ENCODE assay signal across 13 cellular contexts in genomic region chr9:129894106-129894823, GRCh38. TPM values are rescaled to one million over a fixed set of nuclear protein-coding genes. Genes with fewer than 3 reads are reported as not detected.
DNase-seq lines count a peak whose midpoint lies in the region; ATAC-seq and TF ChIP-seq lines count a peak whose summit lies in the region.
"Had no signal": no experiment of that assay in that cellular context is flagged by ENCODE, and none has a peak within 500 bp of the region (broad histone marks: within the 10 kb centered on the region; RNA-seq: fewer than 3 reads in every experiment).

No MANE protein-coding gene starts in this region.

- H3K36me3 Mint-ChIP-seq in activated naive CD4-positive, alpha-beta T cell treated with anti-CD3 and anti-CD28 coated beads, Interleukin-2, amount 50 U/mL, for 24 hours = peaks cover 41% of the 10 kb centered on the region
- H3K36me3 Mint-ChIP-seq in natural killer cell = peaks cover 14% of the 10 kb centered on the region

- H3K27me3 ChIP-seq in DND-41 (ENCODE audit: insufficient read depth, low read length, poor library complexity) = no peaks in the 10 kb centered on the region
- H3K27me3 ChIP-seq: breast epithelium, SJSA1 had no signal

- peaks cover 84% of the 10 kb centered on the region for H3K4me1 Mint-ChIP-seq in activated naive CD4-positive, alpha-beta T cell treated with anti-CD3 and anti-CD28 coated beads, Interleukin-2, amount 50 U/mL, for 24 hours
- peaks cover 52 to 81% of the 10 kb centered on the region in 2 donors for H3K4me1 Mint-ChIP-seq in natural killer cell

- peak overlapping the region; percentile 88 for H3K27ac Mint-ChIP-seq in activated naive CD4-positive, alpha-beta T cell treated with anti-CD3 and anti-CD28 coated beads, Interleukin-2, amount 50 U/mL, for 24 hours
- H3K27ac Mint-ChIP-seq in natural killer cell = peak overlapping the region; percentile 69 to 99

- peaks cover 46% of the 10 kb centered on the region for H3K36me3 ChIP-seq in DND-41 (ENCODE audit: insufficient read depth, low read length)
- H3K36me3 ChIP-seq: breast epithelium had no signal

- no peaks in the 10 kb centered on the region for H3K9me3 ChIP-seq in DND-41 (ENCODE audit: insufficient read depth, low read length, severe bottlenecking)
- H3K9me3 ChIP-seq: breast epithelium, SJSA1 had no signal

- H4K20me1 ChIP-seq in DND-41 (ENCODE audit: insufficient read depth, low read length) = no peaks in the 10 kb centered on the region

- no peaks in the 10 kb centered on the region for H3K9me3 Mint-ChIP-seq in activated naive CD4-positive, alpha-beta T cell treated with anti-CD3 and anti-CD28 coated beads, Interleukin-2, amount 50 U/mL, for 24 hours
- H3K9me3 Mint-ChIP-seq in natural killer cell = no peaks in the 10 kb centered on the region

- DNase-seq in DND-41 (peak; percentile 91), NCI-H526 treated with DMSO at 0.1 percent for 48 hours (lab: John Stamatoyannopoulos, UW) (peak; percentile 45), natural killer cell (no peak), medulla oblongata (ENCODE audit: extremely low spot score) (no peak)
- no peak for DNase-seq in NK-92 treated with Interleukin-12 subunit alpha and Interleukin-12 subunit beta, amount 100 ng/mL, for 24 hours (lab: John Stamatoyannopoulos, UW)
- DNase-seq: COR-L47, NCI-H446 had no signal

- no peak for TF ChIP-seq CTCF in DND-41 (IDR thresholded peaks at IDR 0.05; ENCODE audit: borderline replicate concordance, extremely low read depth, low read length, poor library complexity, severe bottlenecking)
- TF ChIP-seq CTCF in natural killer cell (IDR thresholded peaks at IDR 0.05) = no peak

- H3K27ac ChIP-seq in DND-41 (ENCODE audit: low read length) = peak overlapping the region; percentile 97
- H3K27ac ChIP-seq: breast epithelium, SJSA1 had no signal

- H3K4me1 ChIP-seq in DND-41 (ENCODE audit: insufficient read depth, low read length) = peaks cover 99% of the 10 kb centered on the region
- H3K4me1 ChIP-seq: breast epithelium had no signal

- H3K4me2 ChIP-seq in DND-41 (ENCODE audit: insufficient read depth, low read length) = peak overlapping the region; percentile 52

- H3K9ac ChIP-seq in DND-41 (ENCODE audit: low read depth, low read length) = peak overlapping the region; percentile 76

- no peak overlapping the region for H2AFZ ChIP-seq in DND-41 (ENCODE audit: low read depth, low read length)

- no peaks in the 10 kb centered on the region for H3K27me3 Mint-ChIP-seq in activated naive CD4-positive, alpha-beta T cell treated with anti-CD3 and anti-CD28 coated beads, Interleukin-2, amount 50 U/mL, for 24 hours
- no peaks in the 10 kb centered on the region for H3K27me3 Mint-ChIP-seq in natural killer cell (ENCODE audit: low read depth in 2 of 2)

- H3K79me2 ChIP-seq in DND-41 (ENCODE audit: insufficient read depth, low read length) = peaks cover 37% of the 10 kb centered on the region

- peak overlapping the region; percentile 66 for H3K4me3 Mint-ChIP-seq in activated naive CD4-positive, alpha-beta T cell treated with anti-CD3 and anti-CD28 coated beads, Interleukin-2, amount 50 U/mL, for 24 hours
- peak overlapping the region; percentile 22 for H3K4me3 Mint-ChIP-seq in natural killer cell

- ATAC-seq in DND-41 (ENCODE audit: insufficient read depth, low read depth) (peak; percentile 66), natural killer cell (no peak), HG02623 (IDR thresholded peaks at IDR 0.05; ENCODE audit: unreplicated experiment) (no peak), HG02759 (IDR thresholded peaks at IDR 0.05; ENCODE audit: unreplicated experiment) (no peak)
- ATAC-seq: esophagus mucosa had no signal

- H3K4me3 ChIP-seq in DND-41 (ENCODE audit: low read depth in 1 of 2, low read length in 2 of 2) = no peak overlapping the region
- H3K4me3 ChIP-seq: breast epithelium, SJSA1 had no signal

- intact Hi-C loops in natural killer cell (cut with micrococcal nuclease) = no loop called here

RNA-seq across cellular contexts. Expression of gene USP20, which starts 59.0 kb away (rescaled TPM):
- total RNA-seq in natural killer cell = 10 to 100 TPM; 66.8 to 86.1 (median 80.3) TPM

RNA-seq across cellular contexts. Expression of gene C9orf78, which starts 59.2 kb away (rescaled TPM):
- total RNA-seq in natural killer cell = 10 to 100 TPM; 93.7 to 97.9 (median 97.6) TPM

Comparison
In these comparisons a context has a peak if more than half of its experiments do, and no peak if none do; other contexts are left out.
1. DNase-seq: peak in DND-41 (single experiment) and NCI-H526 treated with DMSO at 0.1 percent for 48 hours (single experiment); none in natural killer cell (single experiment), medulla oblongata (single experiment) and NK-92 treated with Interleukin-12 subunit alpha and Interleukin-12 subunit beta, amount 100 ng/mL, for 24 hours (single experiment).